19 cellular contexts compared by ENCODE assay signal in genomic region chr12:113252494-113252893, GRCh38. TPM values are rescaled to one million over a fixed set of nuclear protein-coding genes. Genes with fewer than 3 reads are reported as not detected.
A peak's percentile ranks its signal among the peaks of the same experiment; 100 is the strongest.
DNase-seq lines count a peak whose midpoint lies in the region; ATAC-seq and TF ChIP-seq lines count a peak whose summit lies in the region.
"Had no signal": no experiment of that assay in that cellular context is flagged by ENCODE, and none has a peak within 500 bp of the region (broad histone marks: within the 10 kb centered on the region; RNA-seq: fewer than 3 reads in every experiment).

No MANE protein-coding gene starts in this region.

- H3K9me2 ChIP-seq in Karpas-422 (replicated peaks; ENCODE audit: insufficient read depth, low read length) = no peaks in the 10 kb centered on the region

- no peaks in the 10 kb centered on the region for H3K4me1 ChIP-seq in mucosa of descending colon (ENCODE audit: low read depth)
- no peaks in the 10 kb centered on the region for H3K4me1 ChIP-seq in Karpas-422 (ENCODE audit: low read length)

- H3K27ac ChIP-seq in Karpas-422 (ENCODE audit: low read length) (no peak overlapping the region), brain microvascular endothelial cell (no peak overlapping the region)
- H3K27ac ChIP-seq: BLaER1 treated with 17β-estradiol and CSF1 and Interleukin-3, amounts not matched to agents 10 nM and 100 nM had no signal

- no peak overlapping the region for H3K4me3 ChIP-seq in mucosa of descending colon
- no peak overlapping the region for H3K4me3 ChIP-seq in Karpas-422 (ENCODE audit: low read length)
- no peak overlapping the region for H3K4me3 ChIP-seq in brain microvascular endothelial cell (ENCODE audit: low read depth, low read length)
- H3K4me3 ChIP-seq: BLaER1 treated with 17β-estradiol and CSF1 and Interleukin-3, amounts not matched to agents 10 nM and 100 nM; MG63 had no signal

- H3K36me3 ChIP-seq in mucosa of descending colon (ENCODE audit: low read depth) = no peaks in the 10 kb centered on the region
- peaks cover 11% of the 10 kb centered on the region for H3K36me3 ChIP-seq in Karpas-422 (ENCODE audit: insufficient read depth, low read length)
- H3K36me3 ChIP-seq in brain microvascular endothelial cell (replicated peaks) = no peaks in the 10 kb centered on the region
- H3K36me3 ChIP-seq: MG63 had no signal

- DNase-seq in NCI-H345 (lab: John Stamatoyannopoulos, UW) (peak; percentile 11), NCI-H345 treated with DMSO at 0.1 percent for 48 hours (lab: John Stamatoyannopoulos, UW; ENCODE audit: unreplicated experiment) (no peak), foreskin melanocyte (peak; percentile 22), mucosa of descending colon (peak in 2 of 3 donors; percentile 15 to 19), Karpas-422 (no peak), brain microvascular endothelial cell (no peak), retina (no peak)
- DNase-seq: 8988T, HFFc6, KBM-7, MG63, NCI-H1417, NCI-H2029 treated with DMSO at 0.1 percent for 48 hours, NCI-H226, NCI-H748 treated with DMSO at 0.1 percent for 48 hours, SHP77 had no signal

- H3K9ac ChIP-seq in Karpas-422 (ENCODE audit: low read length) = no peak overlapping the region
- H3K9ac ChIP-seq: BLaER1 treated with 17β-estradiol and CSF1 and Interleukin-3, amounts not matched to agents 10 nM and 100 nM had no signal

- TF ChIP-seq CTCF in mucosa of descending colon (IDR thresholded peaks at IDR 0.05) (no peak), brain microvascular endothelial cell (IDR thresholded peaks at IDR 0.05; ENCODE audit: low read depth, low read length, missing control alignments) (no peak)

- H2AFZ ChIP-seq in Karpas-422 (ENCODE audit: low read length) = no peak overlapping the region

- no peak overlapping the region for H3K4me2 ChIP-seq in Karpas-422 (ENCODE audit: low read depth, low read length, poor library complexity, severe bottlenecking)

- peaks cover 14% of the 10 kb centered on the region for H3K9me3 ChIP-seq in mucosa of descending colon
- no peaks in the 10 kb centered on the region for H3K9me3 ChIP-seq in Karpas-422 (ENCODE audit: low read length)
- H3K9me3 ChIP-seq: MG63 had no signal

- H3K27me3 ChIP-seq in Karpas-422 (ENCODE audit: low read length) (no peaks in the 10 kb centered on the region), brain microvascular endothelial cell (replicated peaks) (no peaks in the 10 kb centered on the region)
- H3K27me3 ChIP-seq: BLaER1 treated with 17β-estradiol and CSF1 and Interleukin-3, amounts not matched to agents 10 nM and 100 nM; MG63 had no signal

- in situ Hi-C loops in brain microvascular endothelial cell (cut with HindIII; ENCODE audit: low pct_ligation_motif_present, low sequenced_read_pairs) = no loop called here

- no peak for ATAC-seq in mucosa of descending colon
- ATAC-seq in GM21360 (IDR thresholded peaks at IDR 0.05; ENCODE audit: unreplicated experiment) = no peak
- ATAC-seq: Panc1 had no signal

- no peaks in the 10 kb centered on the region for H4K20me1 ChIP-seq in Karpas-422 (ENCODE audit: insufficient read depth, low read depth, low read length)

- H3K79me2 ChIP-seq in Karpas-422 (ENCODE audit: low read length) = no peaks in the 10 kb centered on the region

- intact Hi-C loops in mucosa of descending colon (cut with DNase I, micrococcal nuclease) = no loop called here

RNA-seq across cellular contexts. Expression of gene TPCN1, which starts 31.2 kb away (rescaled TPM):
- 100 to 1,000 TPM in 1 of 3 donors, 10 to 100 TPM in 2; 89.9 to 133 (median 91.3) TPM for total RNA-seq in mucosa of descending colon
- total RNA-seq in Karpas-422 (2014; rRNA removed; shearing (Covaris generic); ENCODE audit: low replicate concordance) = 43.9 and 46.4 TPM in 2 replicates

Comparison
In these comparisons a context has a peak if more than half of its experiments do, and no peak if none do; other contexts are left out.
1. DNase-seq: peak in NCI-H345 (single experiment), foreskin melanocyte (single experiment) and mucosa of descending colon (2 of 3); none in NCI-H345 treated with DMSO at 0.1 percent for 48 hours (single experiment), Karpas-422 (single experiment), brain microvascular endothelial cell (single experiment) and retina (single experiment).